20 cellular contexts compared by ENCODE assay signal in the genomic region with DNA sequence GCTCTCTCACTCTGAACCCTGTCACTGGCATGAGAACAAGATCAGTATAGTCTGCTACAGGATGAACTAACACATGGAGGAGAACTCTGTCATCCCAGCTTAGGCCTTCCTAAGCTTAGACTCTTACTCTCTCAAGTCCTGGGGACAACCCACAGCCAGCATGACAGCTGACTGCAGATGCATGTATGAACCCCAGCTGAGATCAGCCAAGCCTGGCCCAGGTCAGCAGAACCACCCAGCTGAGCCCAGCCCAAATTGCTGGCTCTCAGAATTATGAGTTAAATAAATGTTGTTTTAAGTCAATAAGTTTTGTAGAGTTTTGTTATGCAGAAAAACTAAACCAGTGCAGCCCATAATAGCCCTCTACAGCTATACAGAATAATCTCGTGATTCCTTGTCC.
A peak's percentile ranks its signal among the peaks of the same experiment; 100 is the strongest.
DNase-seq lines count a peak whose midpoint lies in the region; ATAC-seq, FAIRE-seq and TF ChIP-seq lines count a peak whose summit lies in the region.
"Had no signal": no experiment of that assay in that cellular context is flagged by ENCODE, and none has a peak within 500 bp of the region (broad histone marks: within the 10 kb centered on the region; RNA-seq: fewer than 3 reads in every experiment).

No MANE protein-coding gene starts in this region.

- no peak for TF ChIP-seq EP300 in HepG2 (IDR thresholded peaks at IDR 0.05; ENCODE audit: low read depth in 2 of 2, low read length in 2 of 2)
- no peak for TF ChIP-seq EP300 in HepG2 (CRISPR knock-in tag; IDR thresholded peaks at IDR 0.05; ENCODE audit: borderline replicate concordance)

- FAIRE-seq in HepG2 (lab: Jason Lieb, UNC), result no peak
- FAIRE-seq: D721Med, GM19239 had no signal

- intact Hi-C loops in HepG2 (cut with micrococcal nuclease; ENCODE audit: unreplicated experiment) (loop anchor here (10.0 kb wide), 1 partner anchor 571 kb away; no protein-coding TSS in a partner anchor), right lobe of liver (cut with DNase I) (loop anchor here in 1 of 2 donors (10.0 kb wide), 1 partner anchor 1041 kb away; no protein-coding TSS in a partner anchor), dorsolateral prefrontal cortex (cut with DNase I) (loop anchor here (2.0 to 10.0 kb wide), 4 partner anchors 39 to 1019 kb away; no protein-coding TSS in a partner anchor)

- H3K27me3 ChIP-seq in HepG2 (ENCODE audit: control insufficient read depth in 1 of 2, insufficient read depth in 2 of 2, low read length in 2 of 2), result peaks cover 2 to 38% of the 10 kb centered on the region in 2 experiments; a peak in 4 of 5 replicates
- no peaks in the 10 kb centered on the region for H3K27me3 ChIP-seq in right lobe of liver
- H3K27me3 ChIP-seq in dorsolateral prefrontal cortex, result no peaks in the 10 kb centered on the region
- H3K27me3 ChIP-seq in rectal smooth muscle tissue (ENCODE audit: control insufficient read depth, insufficient read depth, low read length), result no peaks in the 10 kb centered on the region

- H3K9ac ChIP-seq in HepG2 (ENCODE audit: insufficient read depth, low read depth, low read length), result no peak overlapping the region
- H3K9ac ChIP-seq in rectal smooth muscle tissue (ENCODE audit: low read length), result no peak overlapping the region

- H3K9me3 ChIP-seq in HepG2 (ENCODE audit: low read length) (no peaks in the 10 kb centered on the region), right lobe of liver (no peaks in the 10 kb centered on the region)

- CTCF ChIA-PET in HepG2 (lab: Yijun Ruan, JAX; ENCODE audit: low intra/inter-chr PET ratio, low total read pairs), result no interaction called here

- H3K4me2 ChIP-seq in HepG2 (ENCODE audit: low read depth, low read length), result no peak overlapping the region

- POLR2A ChIA-PET in HepG2 (lab: Yijun Ruan, JAX), result no interaction called here

- H3K4me1 ChIP-seq in HepG2 (ENCODE audit: insufficient read depth, low read length) (no peaks in the 10 kb centered on the region), right lobe of liver (peaks cover 0 to 3% (median 0%) of the 10 kb centered on the region in 4 donors), rectal smooth muscle tissue (ENCODE audit: control insufficient read depth, insufficient read depth, low read length) (peaks cover 16% of the 10 kb centered on the region)

- DNase-seq in HepG2 (ENCODE audit: low spot score), result no peak
- DNase-seq in right lobe of liver, result no peak
- no peak for DNase-seq in dorsolateral prefrontal cortex
- DNase-seq in CD1c-positive myeloid dendritic cell (ENCODE audit: extremely low spot score), result no peak
- no peak for DNase-seq in kidney glomerular epithelial cell (lab: John Stamatoyannopoulos, UW)
- no peak for DNase-seq in stimulated activated CD4-positive, alpha-beta T cell treated with anti-CD3 and anti-CD28 coated beads, Interleukin-1b, Interleukin-23, amount 100 ng/mL, for 48 hours
- DNase-seq: DMS53, GDM1, KG1, NCI-H1092, NCI-H1436 treated with DMSO at 0.1 percent for 48 hours, NCI-H1930, SIG-M5 had no signal

- TF ChIP-seq RAD21 in HepG2 (CRISPR knock-in tag; IDR thresholded peaks at IDR 0.05), result no peak

- in situ Hi-C loops in HepG2 (cut with HindIII; ENCODE audit: extremely low pct_ligation_motif_present, low pct_unique_long_range_greater_than_20kb), result no loop called here

- H3K79me2 ChIP-seq in HepG2 (ENCODE audit: insufficient read depth, low read length), result no peaks in the 10 kb centered on the region

- no peak overlapping the region for H2AFZ ChIP-seq in HepG2 (ENCODE audit: low read length)

- H3K36me3 ChIP-seq in HepG2 (replicated peaks in 1 of 2; ENCODE audit: control insufficient read depth in 1 of 2, insufficient read depth in 2 of 2, low read length in 2 of 2), result no peaks in the 10 kb centered on the region
- H3K36me3 ChIP-seq in right lobe of liver, result no peaks in the 10 kb centered on the region
- no peaks in the 10 kb centered on the region for H3K36me3 ChIP-seq in rectal smooth muscle tissue (ENCODE audit: control insufficient read depth, insufficient read depth, low read length)

- H3K4me3 ChIP-seq in HepG2 (replicated peaks in 1 of 3; ENCODE audit: insufficient read depth in 1 of 3, low read depth in 2 of 3, low read length in 3 of 3) (no peak overlapping the region), right lobe of liver (no peak overlapping the region), dorsolateral prefrontal cortex (no peak overlapping the region), rectal smooth muscle tissue (ENCODE audit: low read length) (no peak overlapping the region)

- TF ChIP-seq CTCF in HepG2 (CRISPR knock-in tag; IDR thresholded peaks at IDR 0.05), result no peak
- no peak for TF ChIP-seq CTCF in right lobe of liver (IDR thresholded peaks at IDR 0.05)
- TF ChIP-seq CTCF in dorsolateral prefrontal cortex (IDR thresholded peaks at IDR 0.05 in 54 of 56, conservative IDR thresholded peaks at IDR 0.05 in 2 of 56; ENCODE audit: low read depth in 1 of 56, partially characterized antibody in 56 of 56), result no peak

- H4K20me1 ChIP-seq in HepG2 (ENCODE audit: insufficient read depth, low read length), result peaks cover 9% of the 10 kb centered on the region; the same call in 1 of the 2 replicates

- H3K27ac ChIP-seq in HepG2 (ENCODE audit: extremely low read length, insufficient read depth, low read length) (no peak overlapping the region), right lobe of liver (no peak overlapping the region), dorsolateral prefrontal cortex (peak overlapping the region in 37 of 59 donors; percentile 34 to 98 (median 94)), rectal smooth muscle tissue (ENCODE audit: low read depth, low read length) (peak overlapping the region; percentile 40)
- H3K27ac ChIP-seq: C4-2B, HL-60, RWPE1 had no signal

- ATAC-seq in HepG2 (no peak), right lobe of liver (no peak), GM19023 (IDR thresholded peaks at IDR 0.05; ENCODE audit: unreplicated experiment) (no peak)

- 10% methylated on average over 1 of the region's 1 CpG for WGBS in HepG2 (ENCODE audit: low lambda C conversion rate)
- WGBS in right lobe of liver (ENCODE audit: insufficient coverage, low coverage, low lambda C conversion rate, missing lambda C conversion rate), result no CpG with 5 or more reads among the region's 1 CpG

- BruUV-seq in HepG2 (replicated peaks; lab: Mats Ljungman, UMichigan), result no TSS peak

- TF ChIP-seq POLR2A in HepG2 (IDR thresholded peaks at IDR 0.05; ENCODE audit: insufficient read depth in 1 of 2, low read depth in 2 of 2, low read length in 2 of 2) (no peak), right lobe of liver (IDR thresholded peaks at IDR 0.05) (no peak)

TF ChIP-seq in HepG2, 621 proteins besides CTCF, POLR2A, EP300 and RAD21:
- TF ChIP-seq SMAD1 (CRISPR knock-in tag; IDR thresholded peaks at IDR 0.05; ENCODE audit: borderline replicate concordance, low read depth) (no peak), ZNF766 (CRISPR knock-in tag; IDR thresholded peaks at IDR 0.05; ENCODE audit: borderline replicate concordance) (no peak), ZNF331 (CRISPR knock-in tag; IDR thresholded peaks at IDR 0.05) (peak; percentile 97), ZNF337 (CRISPR knock-in tag; IDR thresholded peaks at IDR 0.05; ENCODE audit: borderline replicate concordance, low read depth) (no peak)
- TF ChIP-seq, protein P1, sequence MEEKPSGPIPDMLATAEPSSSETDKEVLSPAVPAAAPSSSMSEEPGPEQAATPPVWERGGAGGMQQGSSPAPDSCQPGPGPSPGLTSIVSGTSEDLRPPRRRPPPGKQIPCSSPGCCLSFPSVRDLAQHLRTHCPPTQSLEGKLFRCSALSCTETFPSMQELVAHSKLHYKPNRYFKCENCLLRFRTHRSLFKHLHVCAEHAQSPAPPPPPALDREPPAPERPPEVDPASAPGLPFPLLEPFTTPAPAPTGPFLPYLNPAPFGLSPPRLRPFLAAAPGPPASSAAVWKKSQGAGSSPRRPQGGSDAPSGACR (CRISPR knock-in tag; IDR thresholded peaks at IDR 0.05), result no peak

Comparison
In these comparisons a context has a peak if more than half of its experiments do, and no peak if none do; other contexts are left out.
1. H3K27ac ChIP-seq: peak in dorsolateral prefrontal cortex (37 of 59) and rectal smooth muscle tissue (single experiment); none in HepG2 (single experiment) and right lobe of liver (0 of 3).